Comparison of ENCODE assay signal across 7 cellular contexts in the genomic region with DNA sequence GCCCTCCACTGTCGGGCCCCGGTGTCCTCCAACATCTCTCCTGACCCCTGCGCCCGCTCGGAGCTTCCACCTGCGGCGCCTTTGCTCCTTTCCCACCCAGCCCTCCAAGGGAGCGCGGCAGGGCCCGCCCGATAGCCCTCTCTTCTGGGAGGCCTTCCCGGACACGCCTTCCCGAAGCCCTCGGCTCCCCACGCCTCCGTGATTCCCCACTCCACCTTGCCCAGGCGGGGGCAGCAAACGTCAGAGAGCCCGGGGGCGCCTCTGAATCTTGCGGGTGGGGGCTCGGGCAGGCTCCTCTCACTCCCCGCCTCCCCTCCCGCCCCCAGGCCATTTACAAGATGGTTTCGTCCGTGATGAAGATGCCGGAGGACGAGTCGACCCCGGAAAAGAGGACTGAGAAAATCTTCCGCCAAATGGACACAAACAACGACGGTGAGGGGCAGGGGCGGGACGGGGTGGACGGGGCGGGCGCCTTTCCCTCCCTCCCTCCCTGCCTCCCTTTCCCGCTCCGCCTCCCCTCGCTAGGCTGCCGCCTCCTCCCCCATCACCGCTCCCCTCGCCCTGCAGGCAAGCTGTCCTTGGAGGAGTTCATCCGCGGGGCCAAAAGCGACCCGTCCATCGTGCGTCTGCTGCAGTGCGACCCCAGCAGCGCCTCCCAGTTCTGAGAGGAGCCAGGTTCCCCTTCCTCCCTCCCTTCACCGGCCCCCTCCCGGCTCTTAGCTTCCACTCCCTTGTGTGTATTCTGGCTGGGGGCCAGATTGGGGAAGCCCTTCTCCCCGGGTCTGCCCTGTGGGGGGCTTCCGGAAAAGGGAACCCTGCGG. TPM values are rescaled to one million over a fixed set of nuclear protein-coding genes. Genes with fewer than 3 reads are reported as not detected.
DNase-seq lines count a peak whose midpoint lies in the region; ATAC-seq and TF ChIP-seq lines count a peak whose summit lies in the region.

No MANE protein-coding gene starts in this region.

- in situ Hi-C loops in GM13976 (cut with MboI; ENCODE audit: low sequenced_read_pairs, unreplicated experiment): no loop called here

- ATAC-seq in thoracic aorta (ENCODE audit: insufficient number of reproducible peaks, low FRiP score, low read depth): no peak

- no peaks in the 10 kb centered on the region for H3K9me3 ChIP-seq in thoracic aorta

- peaks cover 0 to 14% of the 10 kb centered on the region in 2 donors for H3K4me1 ChIP-seq in thoracic aorta (ENCODE audit: control insufficient read depth in 1 of 2, low read depth in 2 of 2)

- TF ChIP-seq CTCF in GM10266 (IDR thresholded peaks at IDR 0.05; ENCODE audit: control insufficient read depth, insufficient read depth, low read depth, missing control alignments) (peak; percentile 20), thoracic aorta (IDR thresholded peaks at IDR 0.05) (no peak), GM13976 (IDR thresholded peaks at IDR 0.05; ENCODE audit: borderline replicate concordance, control extremely low read depth, extremely low read depth, insufficient read depth, missing control alignments) (no peak)

- H3K4me3 ChIP-seq in thoracic aorta: peak overlapping the region; percentile 66

- no peak overlapping the region for H3K27ac ChIP-seq in thoracic aorta

- H3K27me3 ChIP-seq in thoracic aorta (replicated peaks; ENCODE audit: insufficient read depth): no peaks in the 10 kb centered on the region

- DNase-seq in GM10266 (ENCODE audit: extremely low spot score): no peak
- DNase-seq in NCI-H82 (lab: John Stamatoyannopoulos, UW): peak; percentile 90
- peak; percentile 35 for DNase-seq in dermis blood vessel endothelial cell
- peak; percentile 53 for DNase-seq in medulla oblongata (ENCODE audit: extremely low spot score)
- DNase-seq in thoracic aorta (ENCODE audit: low spot score): no peak
- DNase-seq in GM13976 (ENCODE audit: low spot score): no peak
- no peak for DNase-seq in NAMALWA (ENCODE audit: low spot score)

- H3K36me3 ChIP-seq in thoracic aorta: no peaks in the 10 kb centered on the region

RNA-seq across cellular contexts. Expression of gene HPCA, which starts 7.1 kb away (rescaled TPM):
- total RNA-seq in dermis blood vessel endothelial cell (0.05 TPM in 1 of 2 replicates, not detected in the other), thoracic aorta (not detected)

RNA-seq across cellular contexts. Expression of gene TMEM54, which starts 7.8 kb away (rescaled TPM):
- 20.1 and 30.6 TPM in 2 replicates for total RNA-seq in dermis blood vessel endothelial cell
- total RNA-seq in thoracic aorta: 10 to 100 TPM; 28.1 to 56.6 TPM

RNA-seq across cellular contexts. Expression of gene FNDC5, which starts 22.7 kb away (rescaled TPM):
- 0.85 and 0.88 TPM in 2 replicates for total RNA-seq in dermis blood vessel endothelial cell
- 10 to 100 TPM in 1 of 2 donors, 1 to 10 TPM in 1; 6.2 to 18.8 TPM for total RNA-seq in thoracic aorta

Comparison
In these comparisons a context has a peak if more than half of its experiments do, and no peak if none do; other contexts are left out.
1. DNase-seq: peak in NCI-H82 (single experiment), dermis blood vessel endothelial cell (single experiment) and medulla oblongata (single experiment); none in GM10266 (single experiment), thoracic aorta (single experiment), GM13976 (single experiment) and NAMALWA (single experiment).